In genomic region chr3:178752843-178753242, GRCh38 we compare ENCODE assay signal across 29 cellular contexts.
"Had no signal": no experiment of that assay in that cellular context is flagged by ENCODE, and none has a peak within 500 bp of the region (broad histone marks: within the 10 kb centered on the region; RNA-seq: fewer than 3 reads in every experiment).

No MANE protein-coding gene starts in this region.

- FAIRE-seq: astrocyte, bronchial epithelial cell, colon, endometrium, endothelial cell of umbilical vein had no signal

- H3K4me3 ChIP-seq: esophagus squamous epithelium, gastroesophageal sphincter, heart right ventricle had no signal

- H3K9me3 ChIP-seq: esophagus squamous epithelium, gastroesophageal sphincter had no signal

- H3K27me3 ChIP-seq: brain microvascular endothelial cell, esophagus squamous epithelium, gastroesophageal sphincter, heart right ventricle had no signal

- H3K4me1 ChIP-seq: esophagus squamous epithelium, gastroesophageal sphincter had no signal

- DNase-seq: activated CD4-positive, alpha-beta T cell treated with anti-CD3 and anti-CD28 coated beads for 36 hours; activated CD4-positive, alpha-beta T cell treated with anti-CD3 and anti-CD28 coated beads, Interleukin-2, amount 10 ng/mL, durations not matched to agents 7 days and 5 days; activated CD4-positive, alpha-beta T cell treated with anti-CD3 and anti-CD28 coated beads, Interleukin-2, amount 50 U/mL, for 4 hours; activated CD4-positive, CD25-positive, alpha-beta regulatory T cell; activated CD4-positive, CD25-positive, alpha-beta regulatory T cell treated with anti-CD3 and anti-CD28 coated beads, Interleukin-2, amount 50 U/mL, for 72 hours; activated CD8-positive, alpha-beta memory T cell treated with anti-CD3 and anti-CD28 coated beads for 24 hours; activated CD8-positive, alpha-beta T cell treated with anti-CD3 and anti-CD28 coated beads for 36 hours; activated effector memory CD4-positive, alpha-beta T cell treated with Interleukin-2 at 50 U/mL for 16 hours; activated gamma-delta T cell treated with Interleukin-2 at 50 U/mL for 16 hours; activated naive CD4-positive, alpha-beta T cell treated with anti-CD3 and anti-CD28 coated beads, Interleukin-2, amount 50 U/mL, for 16 hours; activated naive CD4-positive, alpha-beta T cell treated with Interleukin-2 at 50 U/mL for 16 hours; activated T-cell treated with anti-CD3 and anti-CD28 coated beads, Interleukin-2, amount 50 U/mL, for 4 hours; amniotic stem cell; anterior cingulate cortex; brain microvascular endothelial cell; cortex of kidney; effector CD8-positive, alpha-beta T cell; esophagus squamous epithelium; foreskin melanocyte; heart right ventricle; T-helper 2 cell had no signal

- H3K27ac ChIP-seq: brain microvascular endothelial cell, epithelial cell of prostate, esophagus squamous epithelium, gastroesophageal sphincter, heart right ventricle had no signal

- ATAC-seq: activated CD4-positive, alpha-beta T cell treated with anti-CD3 and anti-CD28 coated beads for 36 hours; activated CD8-positive, alpha-beta T cell treated with anti-CD3 and anti-CD28 coated beads for 36 hours; activated T-cell treated with anti-CD3 and anti-CD28 coated beads, Interleukin-2, amount 50 U/mL, for 4 hours; activated T-helper 17 cell treated with anti-CD3 and anti-CD28 coated beads, Interleukin-2, amount 50 U/mL, for 72 hours; gastroesophageal sphincter; heart right ventricle had no signal

- H3K36me3 ChIP-seq: brain microvascular endothelial cell, esophagus squamous epithelium, gastroesophageal sphincter, heart right ventricle had no signal
